1 cellular context compared by ENCODE assay signal in genomic region chr1:205373022-205373421, GRCh38.
TF ChIP-seq lines count a peak whose summit lies in the region.

No MANE protein-coding gene starts in this region.

TF ChIP-seq in HEK293, 187 proteins besides CTCF, POLR2A, EP300 and RAD21 (continued from another document):
- TF ChIP-seq ZSCAN23 (tag by site-specific recombination; IDR thresholded peaks at IDR 0.05) (no peak), YY2 (tag by site-specific recombination; IDR thresholded peaks at IDR 0.05) (no peak), ZNF292 (tag by site-specific recombination; IDR thresholded peaks at IDR 0.05; ENCODE audit: borderline replicate concordance, low read depth) (no peak), ZNF501 (tag by site-specific recombination; IDR thresholded peaks at IDR 0.05) (no peak), ZNF366 (tag by site-specific recombination; conservative IDR thresholded peaks at IDR 0.05) (no peak), KLF1 (tag by site-specific recombination; IDR thresholded peaks at IDR 0.05) (no peak), ZNF596 (tag by site-specific recombination; IDR thresholded peaks at IDR 0.05) (no peak), GFI1B (tag by site-specific recombination; IDR thresholded peaks at IDR 0.05) (no peak), EGR2 (tag by site-specific recombination; IDR thresholded peaks at IDR 0.05; ENCODE audit: low read depth) (0 out of 2 replicates have a peak, but pooled peaks have one; percentile 25), ZNF221 (tag by site-specific recombination; IDR thresholded peaks at IDR 0.05; ENCODE audit: borderline replicate concordance) (no peak), ZNF18 (tag by site-specific recombination; IDR thresholded peaks at IDR 0.05) (no peak), ZBTB26 (tag by site-specific recombination; optimal IDR thresholded peaks at IDR 0.05) (no peak), ZNF600 (tag by site-specific recombination; IDR thresholded peaks at IDR 0.05) (no peak), ZFHX2 (tag by site-specific recombination; conservative IDR thresholded peaks at IDR 0.05) (peak; percentile 66), ZNF138 (tag by site-specific recombination; IDR thresholded peaks at IDR 0.05; ENCODE audit: borderline replicate concordance) (no peak), SETDB1 (IDR thresholded peaks at IDR 0.05; ENCODE audit: insufficient read length, low read length) (no peak)
- TF ChIP-seq, protein P1, sequence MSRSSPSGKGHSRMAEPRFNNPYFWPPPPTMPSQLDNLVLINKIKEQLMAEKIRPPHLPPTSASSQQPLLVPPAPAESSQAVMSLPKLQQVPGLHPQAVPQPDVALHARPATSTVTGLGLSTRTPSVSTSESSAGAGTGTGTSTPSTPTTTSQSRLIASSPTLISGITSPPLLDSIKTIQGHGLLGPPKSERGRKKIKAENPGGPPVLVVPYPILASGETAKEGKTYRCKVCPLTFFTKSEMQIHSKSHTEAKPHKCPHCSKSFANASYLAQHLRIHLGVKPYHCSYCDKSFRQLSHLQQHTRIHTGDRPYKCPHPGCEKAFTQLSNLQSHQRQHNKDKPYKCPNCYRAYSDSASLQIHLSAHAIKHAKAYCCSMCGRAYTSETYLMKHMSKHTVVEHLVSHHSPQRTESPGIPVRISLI (tag by site-specific recombination; IDR thresholded peaks at IDR 0.05): peak; percentile 82; the same call in 1 of the 2 replicates
- TF ChIP-seq, protein P2, sequence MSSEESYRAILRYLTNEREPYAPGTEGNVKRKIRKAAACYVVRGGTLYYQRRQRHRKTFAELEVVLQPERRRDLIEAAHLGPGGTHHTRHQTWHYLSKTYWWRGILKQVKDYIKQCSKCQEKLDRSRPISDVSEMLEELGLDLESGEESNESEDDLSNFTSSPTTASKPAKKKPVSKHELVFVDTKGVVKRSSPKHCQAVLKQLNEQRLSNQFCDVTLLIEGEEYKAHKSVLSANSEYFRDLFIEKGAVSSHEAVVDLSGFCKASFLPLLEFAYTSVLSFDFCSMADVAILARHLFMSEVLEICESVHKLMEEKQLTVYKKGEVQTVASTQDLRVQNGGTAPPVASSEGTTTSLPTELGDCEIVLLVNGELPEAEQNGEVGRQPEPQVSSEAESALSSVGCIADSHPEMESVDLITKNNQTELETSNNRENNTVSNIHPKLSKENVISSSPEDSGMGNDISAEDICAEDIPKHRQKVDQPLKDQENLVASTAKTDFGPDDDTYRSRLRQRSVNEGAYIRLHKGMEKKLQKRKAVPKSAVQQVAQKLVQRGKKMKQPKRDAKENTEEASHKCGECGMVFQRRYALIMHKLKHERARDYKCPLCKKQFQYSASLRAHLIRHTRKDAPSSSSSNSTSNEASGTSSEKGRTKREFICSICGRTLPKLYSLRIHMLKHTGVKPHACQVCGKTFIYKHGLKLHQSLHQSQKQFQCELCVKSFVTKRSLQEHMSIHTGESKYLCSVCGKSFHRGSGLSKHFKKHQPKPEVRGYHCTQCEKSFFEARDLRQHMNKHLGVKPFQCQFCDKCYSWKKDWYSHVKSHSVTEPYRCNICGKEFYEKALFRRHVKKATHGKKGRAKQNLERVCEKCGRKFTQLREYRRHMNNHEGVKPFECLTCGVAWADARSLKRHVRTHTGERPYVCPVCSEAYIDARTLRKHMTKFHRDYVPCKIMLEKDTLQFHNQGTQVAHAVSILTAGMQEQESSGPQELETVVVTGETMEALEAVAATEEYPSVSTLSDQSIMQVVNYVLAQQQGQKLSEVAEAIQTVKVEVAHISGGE (tag by site-specific recombination; conservative IDR thresholded peaks at IDR 0.05; ENCODE audit: low read depth): no peak
TF ChIP-seq in HEK293: peak in this region for 5.
